In genomic region chr4:7894098-7894676, GRCh38 we compare ENCODE assay signal across 22 cellular contexts. TPM values are rescaled to one million over a fixed set of nuclear protein-coding genes. Genes with fewer than 3 reads are reported as not detected.
DNase-seq lines count a peak whose midpoint lies in the region; ATAC-seq, FAIRE-seq and TF ChIP-seq lines count a peak whose summit lies in the region.
"Had no signal": no experiment of that assay in that cellular context is flagged by ENCODE, and none has a peak within 500 bp of the region (broad histone marks: within the 10 kb centered on the region; RNA-seq: fewer than 3 reads in every experiment).

No MANE protein-coding gene starts in this region.

- no peaks in the 10 kb centered on the region for H3K27me3 Mint-ChIP-seq in astrocyte (ENCODE audit: low read depth, unreplicated experiment)
- H3K27me3 Mint-ChIP-seq: activated CD4-positive, alpha-beta memory T cell treated with anti-CD3 and anti-CD28 coated beads for 36 hours; activated naive CD8-positive, alpha-beta T cell treated with anti-CD3 and anti-CD28 coated beads for 36 hours had no signal

- FAIRE-seq in astrocyte (lab: Jason Lieb, UNC): no peak
- FAIRE-seq: GM18507 had no signal

- H4K20me1 ChIP-seq in astrocyte (ENCODE audit: insufficient read depth, low read length): peaks cover 14% of the 10 kb centered on the region

- no peak for TF ChIP-seq CTCF in astrocyte (IDR thresholded peaks at IDR 0.05; ENCODE audit: insufficient read depth, low read depth, low read length)
- no peak for TF ChIP-seq CTCF in stomach (IDR thresholded peaks at IDR 0.05)
- no peak for TF ChIP-seq CTCF in upper lobe of left lung (IDR thresholded peaks at IDR 0.05)

- peaks cover 46% of the 10 kb centered on the region for H3K4me1 Mint-ChIP-seq in astrocyte (ENCODE audit: low read depth, unreplicated experiment)
- H3K4me1 Mint-ChIP-seq: CD14-positive monocyte had no signal

- H3K4me3 Mint-ChIP-seq in astrocyte (ENCODE audit: unreplicated experiment): no peak overlapping the region
- H3K4me3 Mint-ChIP-seq: activated CD4-positive, alpha-beta memory T cell treated with anti-CD3 and anti-CD28 coated beads for 36 hours; activated naive CD8-positive, alpha-beta T cell treated with anti-CD3 and anti-CD28 coated beads for 36 hours; activated T-cell treated with anti-CD3 and anti-CD28 coated beads, Interleukin-2, amount 50 U/mL, for 72 hours; CD14-positive monocyte; stimulated activated effector memory CD8-positive, alpha-beta T cell treated with anti-CD3 and anti-CD28 coated beads, Interleukin-12 subunit alpha, Interleukin-12 subunit beta, amount 100 ng/mL, for 72 hours had no signal

- no peak for TF ChIP-seq POLR2A in stomach (IDR thresholded peaks at IDR 0.05)
- no peak for TF ChIP-seq POLR2A in upper lobe of left lung (IDR thresholded peaks at IDR 0.05)

- H3K27me3 ChIP-seq in astrocyte (ENCODE audit: insufficient read depth, low read length) (no peaks in the 10 kb centered on the region), mesenchymal stem cell (ENCODE audit: control insufficient read depth in 1 of 2, insufficient read depth in 1 of 2, low read length in 2 of 2) (no peaks in the 10 kb centered on the region), stomach (no peaks in the 10 kb centered on the region), upper lobe of left lung (no peaks in the 10 kb centered on the region)

- no peak overlapping the region for H2BK5ac ChIP-seq in mesenchymal stem cell (ENCODE audit: low read depth, low read length, poor library complexity, severe bottlenecking)

- H3K27ac Mint-ChIP-seq in astrocyte (ENCODE audit: unreplicated experiment): no peak overlapping the region
- H3K27ac Mint-ChIP-seq: activated CD4-positive, alpha-beta memory T cell treated with anti-CD3 and anti-CD28 coated beads for 36 hours; activated naive CD8-positive, alpha-beta T cell treated with anti-CD3 and anti-CD28 coated beads for 36 hours; activated T-cell treated with anti-CD3 and anti-CD28 coated beads, Interleukin-2, amount 50 U/mL, for 72 hours; stimulated activated effector memory CD8-positive, alpha-beta T cell treated with anti-CD3 and anti-CD28 coated beads, Interleukin-12 subunit alpha, Interleukin-12 subunit beta, amount 100 ng/mL, for 72 hours had no signal

- peak overlapping the region; percentile 48 for H4K8ac ChIP-seq in mesenchymal stem cell (ENCODE audit: low read length)

- H4K91ac ChIP-seq in mesenchymal stem cell (ENCODE audit: low read length): peak overlapping the region; percentile 59

- peaks cover 48% of the 10 kb centered on the region for H3K4me1 ChIP-seq in astrocyte (ENCODE audit: insufficient read depth, low read length)
- peaks cover 19% of the 10 kb centered on the region for H3K4me1 ChIP-seq in mesenchymal stem cell (ENCODE audit: control insufficient read depth, insufficient read depth, low read depth, low read length)
- H3K4me1 ChIP-seq in stomach: peaks cover 5 to 49% (median 26%) of the 10 kb centered on the region in 4 donors
- peaks cover 0 to 11% (median 7%) of the 10 kb centered on the region in 4 donors for H3K4me1 ChIP-seq in upper lobe of left lung

- H3K4me2 ChIP-seq in astrocyte (ENCODE audit: low read length): no peak overlapping the region
- H3K4me2 ChIP-seq in mesenchymal stem cell (ENCODE audit: low read length, poor library complexity, severe bottlenecking): no peak overlapping the region

- no peak overlapping the region for H2BK120ac ChIP-seq in mesenchymal stem cell (ENCODE audit: low read depth, low read length)

- H3K27ac ChIP-seq in astrocyte (ENCODE audit: low read depth, low read length) (peak overlapping the region; percentile 99), mesenchymal stem cell (ENCODE audit: low read length, poor library complexity, severe bottlenecking) (no peak overlapping the region), stomach (peak overlapping the region in 3 of 5 donors; percentile 31 to 68 (median 43)), upper lobe of left lung (no peak overlapping the region)
- H3K27ac ChIP-seq: VCaP had no signal

- WGBS in mesenchymal stem cell: 94% methylated on average over 12 of the region's 12 CpGs
- WGBS in stomach, 5 donors: 86 to 94% (median 92%) methylated on average over 12 of the region's 12 CpGs
- WGBS in upper lobe of left lung, 2 donors: 91% methylated on average over 12 of the region's 12 CpGs

- H3K4me3 ChIP-seq in astrocyte (ENCODE audit: insufficient read depth, low read depth, low read length) (no peak overlapping the region), mesenchymal stem cell (ENCODE audit: insufficient read depth in 1 of 2, low read depth in 1 of 2, low read length in 2 of 2) (no peak overlapping the region), stomach (no peak overlapping the region), upper lobe of left lung (no peak overlapping the region)

- H3K4ac ChIP-seq in mesenchymal stem cell (ENCODE audit: low read depth in 1 of 2, low read length in 2 of 2): no peak overlapping the region

- H2AFZ ChIP-seq in astrocyte (ENCODE audit: low read depth, low read length) (no peak overlapping the region), mesenchymal stem cell (ENCODE audit: low read depth, low read length) (no peak overlapping the region)

- no peak overlapping the region for H3K14ac ChIP-seq in mesenchymal stem cell (ENCODE audit: low read length in 2 of 2)

- H3K9me3 Mint-ChIP-seq in astrocyte (ENCODE audit: unreplicated experiment): no peaks in the 10 kb centered on the region
- H3K9me3 Mint-ChIP-seq: activated naive CD8-positive, alpha-beta T cell treated with anti-CD3 and anti-CD28 coated beads for 36 hours; stimulated activated effector memory CD8-positive, alpha-beta T cell treated with anti-CD3 and anti-CD28 coated beads, Interleukin-12 subunit alpha, Interleukin-12 subunit beta, amount 100 ng/mL, for 72 hours had no signal

- peak overlapping the region; percentile 15 for H2AK5ac ChIP-seq in mesenchymal stem cell (ENCODE audit: low read length, severe bottlenecking)

- H2BK15ac ChIP-seq in mesenchymal stem cell (ENCODE audit: low read depth, poor library complexity, severe bottlenecking): peak overlapping the region; percentile 63

- TF ChIP-seq EP300 in stomach (IDR thresholded peaks at IDR 0.05) (no peak), upper lobe of left lung (IDR thresholded peaks at IDR 0.05) (no peak)

- H3K36me3 ChIP-seq in astrocyte (ENCODE audit: insufficient read depth, low read length) (peaks cover 13% of the 10 kb centered on the region), mesenchymal stem cell (ENCODE audit: control insufficient read depth in 1 of 2, insufficient read depth in 2 of 2, low read depth in 1 of 2, low read length in 2 of 2) (peaks cover 12 to 17% of the 10 kb centered on the region in 2 experiments), stomach (peaks cover 0 to 6% (median 0%) of the 10 kb centered on the region in 4 donors), upper lobe of left lung (no peaks in the 10 kb centered on the region)

- ATAC-seq in GM21619 (IDR thresholded peaks at IDR 0.05; ENCODE audit: unreplicated experiment): no peak
- ATAC-seq in upper lobe of left lung (ENCODE audit: low FRiP score in 2 of 2): no peak
- ATAC-seq: activated T-cell treated with anti-CD3 and anti-CD28 coated beads, Interleukin-2, amount 50 U/mL, for 72 hours; left colon; stimulated activated effector memory CD8-positive, alpha-beta T cell treated with anti-CD3 and anti-CD28 coated beads, Interleukin-12 subunit alpha, Interleukin-12 subunit beta, amount 100 ng/mL, for 72 hours had no signal

- peak overlapping the region in 1 of 2 experiments; percentile 65 for H2BK12ac ChIP-seq in mesenchymal stem cell (ENCODE audit: low read length in 2 of 2)

- H3K9me3 ChIP-seq in astrocyte (ENCODE audit: insufficient read depth, low read depth, low read length) (no peaks in the 10 kb centered on the region), mesenchymal stem cell (ENCODE audit: control insufficient read depth, low read length) (no peaks in the 10 kb centered on the region), stomach (peaks cover 0 to 1% (median under 1%) of the 10 kb centered on the region in 4 donors), upper lobe of left lung (no peaks in the 10 kb centered on the region)

- H3K9ac ChIP-seq in astrocyte (ENCODE audit: low read length) (peak overlapping the region; percentile 86), mesenchymal stem cell (ENCODE audit: low read length) (no peak overlapping the region)

- H3K18ac ChIP-seq in mesenchymal stem cell (ENCODE audit: low read depth in 1 of 2, low read length in 2 of 2): peak overlapping the region in 1 of 2 experiments; percentile 16

- peaks cover 7% of the 10 kb centered on the region for H3K79me1 ChIP-seq in mesenchymal stem cell (replicated peaks; ENCODE audit: low read length, poor library complexity, severe bottlenecking)

- peaks cover 20% of the 10 kb centered on the region for H3K36me3 Mint-ChIP-seq in astrocyte (ENCODE audit: low read depth, unreplicated experiment)
- H3K36me3 Mint-ChIP-seq: activated CD4-positive, alpha-beta memory T cell treated with anti-CD3 and anti-CD28 coated beads for 36 hours; CD14-positive monocyte; stimulated activated effector memory CD8-positive, alpha-beta T cell treated with anti-CD3 and anti-CD28 coated beads, Interleukin-12 subunit alpha, Interleukin-12 subunit beta, amount 100 ng/mL, for 72 hours had no signal

- H3K79me2 ChIP-seq in astrocyte (ENCODE audit: insufficient read depth, low read length): peaks cover 100% of the 10 kb centered on the region

- DNase-seq in NCI-H345 (lab: John Stamatoyannopoulos, UW) (peak; percentile 26), NCI-H345 treated with DMSO at 0.1 percent for 48 hours (lab: John Stamatoyannopoulos, UW; ENCODE audit: unreplicated experiment) (no peak), astrocyte (ENCODE audit: low read depth) (no peak), mesenchymal stem cell (no peak), stomach (no peak), glomerular visceral epithelial cell (ENCODE audit: extremely low spot score) (no peak), upper lobe of left lung (no peak)
- DNase-seq: activated CD4-positive, alpha-beta memory T cell treated with anti-CD3 and anti-CD28 coated beads for 36 hours; activated naive CD8-positive, alpha-beta T cell treated with anti-CD3 and anti-CD28 coated beads for 36 hours; activated T-cell treated with anti-CD3 and anti-CD28 coated beads, Interleukin-2, amount 50 U/mL, for 72 hours; DMS53; effector CD4-positive, alpha-beta T cell; H7; left colon; naive B cell; NCI-H1092; posterior cingulate gyrus had no signal

- intact Hi-C loops in stomach (cut with DNase I; ENCODE audit: low total_unique reads): no loop called here

- no peak overlapping the region for H3K23ac ChIP-seq in mesenchymal stem cell (ENCODE audit: low read length in 2 of 2)

RNA-seq across cellular contexts. Expression of gene AFAP1, which starts 45.5 kb away (rescaled TPM):
- 62.7 and 67.9 TPM in 2 replicates for total RNA-seq in astrocyte
- 19.0 TPM for polyA plus RNA-seq in mesenchymal stem cell (2013, experiment 1 of 2)
- polyA plus RNA-seq in mesenchymal stem cell (2013, experiment 2 of 2): 19.1 TPM
- total RNA-seq in stomach: 10 to 100 TPM in 4 of 5 donors, 1 to 10 TPM in 1; 7.6 to 88.9 (median 22.2) TPM
- 1 to 10 TPM; 4.1 to 5.4 (median 5.3) TPM for polyA plus RNA-seq in stomach
- 10 to 100 TPM; 10.9 to 26.7 (median 19.2) TPM for total RNA-seq in upper lobe of left lung
- polyA plus RNA-seq: CD14-positive monocyte had no signal

Comparison
In these comparisons a context has a peak if more than half of its experiments do, and no peak if none do; other contexts are left out.
1. H3K27ac ChIP-seq: peak in astrocyte (single experiment) and stomach (3 of 5); none in mesenchymal stem cell (single experiment) and upper lobe of left lung (0 of 4).